In genomic region chr6:84575264-84575663, GRCh38 we compare ENCODE assay signal across 8 cellular contexts.
DNase-seq lines count a peak whose midpoint lies in the region; ATAC-seq and TF ChIP-seq lines count a peak whose summit lies in the region.

No MANE protein-coding gene starts in this region.

- TF ChIP-seq CTCF in astrocyte of the cerebellum (IDR thresholded peaks at IDR 0.05; ENCODE audit: low read depth, low read length, missing control alignments) = no peak
- TF ChIP-seq CTCF in testis (IDR thresholded peaks at IDR 0.05) = no peak
- no peak for TF ChIP-seq CTCF in GM13977 (IDR thresholded peaks at IDR 0.05; ENCODE audit: extremely low read depth, insufficient read depth, missing control alignments)
- TF ChIP-seq CTCF in adrenal gland (IDR thresholded peaks at IDR 0.05) = no peak

- WGBS in testis, 2 donors = 77 to 89% methylated on average over 1 of the region's 1 CpG
- WGBS in adrenal gland, 4 donors = 52 to 67% (median 61%) methylated on average over 1 of the region's 1 CpG

- TF ChIP-seq POLR2A in testis (IDR thresholded peaks at IDR 0.05) (no peak), adrenal gland (IDR thresholded peaks at IDR 0.05) (no peak)

- ATAC-seq in GM21526 (IDR thresholded peaks at IDR 0.05; ENCODE audit: low FRiP score, unreplicated experiment) = peak; percentile 87
- peak; percentile 99 for ATAC-seq in HG03457 (IDR thresholded peaks at IDR 0.05; ENCODE audit: unreplicated experiment)

- intact Hi-C loops in testis (cut with DNase I; ENCODE audit: low total_unique reads) = no loop called here
- intact Hi-C loops in adrenal gland (cut with DNase I) = no loop called here

- no peaks in the 10 kb centered on the region for H3K9me3 ChIP-seq in testis
- peaks cover 0 to 5% (median 0%) of the 10 kb centered on the region in 3 donors for H3K9me3 ChIP-seq in adrenal gland (replicated peaks in 1 of 3)

- no peak overlapping the region for H3K27ac ChIP-seq in testis
- no peak overlapping the region for H3K27ac ChIP-seq in adrenal gland

- in situ Hi-C loops in astrocyte of the cerebellum (cut with HindIII; ENCODE audit: low sequenced_read_pairs) = no loop called here
- in situ Hi-C loops in GM13977 (cut with MboI; ENCODE audit: low pct_unique_long_range_greater_than_20kb, low sequenced_read_pairs, unreplicated experiment) = no loop called here

- DNase-seq in GM03348 (ENCODE audit: low spot score) (peak; percentile 20), astrocyte of the cerebellum (ENCODE audit: low read depth) (peak; percentile 31), testis (no peak), GM13977 (ENCODE audit: low spot score) (no peak), HT-29 (ENCODE audit: low spot score) (no peak), adrenal gland (no peak)

- H3K4me3 ChIP-seq in astrocyte of the cerebellum (ENCODE audit: low read depth, low read length) (no peak overlapping the region), testis (no peak overlapping the region), adrenal gland (no peak overlapping the region)

- H3K36me3 ChIP-seq in testis (ENCODE audit: low read depth, missing control alignments) (no peaks in the 10 kb centered on the region), adrenal gland (replicated peaks in 1 of 2) (no peaks in the 10 kb centered on the region)

- H3K4me1 ChIP-seq in testis = no peaks in the 10 kb centered on the region
- no peaks in the 10 kb centered on the region for H3K4me1 ChIP-seq in adrenal gland (replicated peaks in 1 of 2)

- H3K27me3 ChIP-seq in testis (no peaks in the 10 kb centered on the region), adrenal gland (no peaks in the 10 kb centered on the region)

Comparison
In these comparisons a context has a peak if more than half of its experiments do, and no peak if none do; other contexts are left out.
1. DNase-seq: peak in GM03348 (single experiment) and astrocyte of the cerebellum (single experiment); none in testis (single experiment), GM13977 (single experiment), HT-29 (single experiment) and adrenal gland (0 of 7).